ENCODE assay signal across 19 cellular contexts in genomic region chrX:31483336-31483735, GRCh38.
DNase-seq lines count a peak whose midpoint lies in the region; ATAC-seq and TF ChIP-seq lines count a peak whose summit lies in the region.
"Had no signal": no experiment of that assay in that cellular context is flagged by ENCODE, and none has a peak within 500 bp of the region (broad histone marks: within the 10 kb centered on the region; RNA-seq: fewer than 3 reads in every experiment).

No MANE protein-coding gene starts in this region.

- H3K4me1 ChIP-seq in colonic mucosa: no peaks in the 10 kb centered on the region

- ATAC-seq in left ventricle myocardium superior: peak; percentile 48
- ATAC-seq in Right ventricle myocardium superior (ENCODE audit: poor library complexity): no peak
- ATAC-seq in GM18517 (IDR thresholded peaks at IDR 0.05; ENCODE audit: unreplicated experiment): no peak
- ATAC-seq: activated CD4-positive, alpha-beta T cell treated with anti-CD3 and anti-CD28 coated beads for 36 hours; natural killer cell; T-helper 17 cell had no signal

- H3K36me3 ChIP-seq in colonic mucosa: no peaks in the 10 kb centered on the region

- TF ChIP-seq CTCF in MCF 10A (IDR thresholded peaks at IDR 0.05; ENCODE audit: unreplicated experiment) (no peak), colonic mucosa (IDR thresholded peaks at IDR 0.05) (no peak)

- peaks cover 6% of the 10 kb centered on the region for H3K4me1 Mint-ChIP-seq in MCF 10A (ENCODE audit: insufficient read depth, unreplicated experiment)
- H3K4me1 Mint-ChIP-seq: activated CD4-positive, alpha-beta T cell treated with anti-CD3 and anti-CD28 coated beads for 36 hours; IgD-negative memory B cell; natural killer cell; T-helper 17 cell had no signal

- no peaks in the 10 kb centered on the region for H3K9me3 ChIP-seq in colonic mucosa

- H3K9me3 Mint-ChIP-seq in MCF 10A (ENCODE audit: unreplicated experiment): peaks cover 10% of the 10 kb centered on the region

- H3K27me3 Mint-ChIP-seq in MCF 10A (ENCODE audit: insufficient read depth, unreplicated experiment): peaks cover 23% of the 10 kb centered on the region
- H3K27me3 Mint-ChIP-seq: activated CD4-positive, alpha-beta T cell treated with anti-CD3 and anti-CD28 coated beads for 36 hours; IgD-negative memory B cell; T-helper 17 cell had no signal

- no peaks in the 10 kb centered on the region for H3K36me3 Mint-ChIP-seq in MCF 10A (ENCODE audit: insufficient read depth, unreplicated experiment)
- H3K36me3 Mint-ChIP-seq: IgD-negative memory B cell, natural killer cell had no signal

- CTCF ChIA-PET in MCF 10A (lab: Yijun Ruan, JAX): no interaction called here

- no peak overlapping the region for H3K4me3 Mint-ChIP-seq in MCF 10A (ENCODE audit: unreplicated experiment)
- H3K4me3 Mint-ChIP-seq: activated CD4-positive, alpha-beta T cell treated with anti-CD3 and anti-CD28 coated beads for 36 hours; IgD-negative memory B cell; natural killer cell; T-helper 17 cell had no signal

- H3K9ac ChIP-seq in colonic mucosa (ENCODE audit: low read depth in 2 of 2, low read length in 2 of 2): no peak overlapping the region

- intact Hi-C loops in left ventricle myocardium superior (cut with micrococcal nuclease) (no loop called here), Right ventricle myocardium superior (cut with DNase I) (no loop called here), MCF 10A (cut with micrococcal nuclease) (no loop called here), colonic mucosa (cut with DNase I) (no loop called here)

- no peak overlapping the region for H3K4me3 ChIP-seq in colonic mucosa
- H3K4me3 ChIP-seq: skin epidermis had no signal

- POLR2A ChIA-PET in MCF 10A (lab: Yijun Ruan, JAX): no interaction called here

- H3K27ac ChIP-seq in colonic mucosa: no peak overlapping the region
- H3K27ac ChIP-seq: skin epidermis had no signal

- BruUV-seq in MCF 10A (replicated peaks; lab: Mats Ljungman, UMichigan): no TSS peak

- no peak overlapping the region for H3K27ac Mint-ChIP-seq in MCF 10A (ENCODE audit: low read depth, unreplicated experiment)
- H3K27ac Mint-ChIP-seq: activated CD4-positive, alpha-beta T cell treated with anti-CD3 and anti-CD28 coated beads for 36 hours; IgD-negative memory B cell; natural killer cell; T-helper 17 cell had no signal

- no peak for DNase-seq in left ventricle myocardium superior
- no peak for DNase-seq in Right ventricle myocardium superior
- DNase-seq in MCF 10A (ENCODE audit: unreplicated experiment): peak; percentile 42
- DNase-seq in globus pallidus (ENCODE audit: low spot score): peak; percentile 26
- no peak for DNase-seq in colonic mucosa
- no peak for DNase-seq in SHP77 treated with DMSO at 0.1 percent for 48 hours (lab: John Stamatoyannopoulos, UW)
- no peak for DNase-seq in NCI-H526 (lab: John Stamatoyannopoulos, UW)
- DNase-seq: 8988T; activated CD4-positive, alpha-beta T cell treated with anti-CD3 and anti-CD28 coated beads for 36 hours; activated T-cell treated with anti-CD3 and anti-CD28 coated beads, Interleukin-2, amount 50 U/mL, for 48 hours; amniotic stem cell; effector memory CD4-positive, alpha-beta T cell; natural killer cell; NCI-H1417; OCI-M1; T-helper 17 cell had no signal

- H3K27me3 ChIP-seq in colonic mucosa: no peaks in the 10 kb centered on the region

Comparison
In these comparisons a context has a peak if more than half of its experiments do, and no peak if none do; other contexts are left out.
1. DNase-seq: peak in MCF 10A (single experiment) and globus pallidus (single experiment); none in left ventricle myocardium superior (single experiment), Right ventricle myocardium superior (single experiment), colonic mucosa (single experiment), SHP77 treated with DMSO at 0.1 percent for 48 hours (single experiment) and NCI-H526 (0 of 2).